ENCODE assay signal across 21 cellular contexts in the genomic region with DNA sequence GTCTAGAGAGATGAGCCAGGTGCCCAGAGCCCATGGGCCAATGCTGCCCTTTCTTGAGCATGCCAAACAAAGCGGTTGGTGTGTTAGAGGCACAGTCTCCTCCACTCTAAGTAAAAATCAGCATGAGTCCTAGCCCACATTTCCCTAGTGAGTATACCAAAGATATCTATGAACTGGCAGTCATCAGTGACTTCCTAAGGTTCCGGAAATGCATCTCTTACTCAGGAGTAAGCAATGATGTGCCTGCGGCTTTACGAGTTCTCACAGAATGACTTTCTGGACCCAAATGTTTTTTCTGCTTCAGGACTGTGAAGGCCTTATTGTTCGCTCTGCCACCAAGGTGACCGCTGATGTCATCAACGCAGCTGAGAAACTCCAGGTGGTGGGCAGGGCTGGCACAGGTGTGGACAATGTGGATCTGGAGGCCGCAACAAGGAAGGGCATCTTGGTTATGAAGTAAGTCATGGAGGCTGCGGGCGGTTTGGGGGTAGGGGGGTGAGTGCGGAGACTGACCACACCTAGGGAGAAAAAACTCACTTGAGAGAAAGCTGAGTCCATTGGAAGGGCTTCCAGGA. TPM values are rescaled to one million over a fixed set of nuclear protein-coding genes. Genes with fewer than 3 reads are reported as not detected.
DNase-seq lines count a peak whose midpoint lies in the region; ATAC-seq and TF ChIP-seq lines count a peak whose summit lies in the region.
"Had no signal": no experiment of that assay in that cellular context is flagged by ENCODE, and none has a peak within 500 bp of the region (broad histone marks: within the 10 kb centered on the region; RNA-seq: fewer than 3 reads in every experiment).

No MANE protein-coding gene starts in this region.

- ATAC-seq in GM23338, result no peak
- peak; percentile 74 for ATAC-seq in body of pancreas
- no peak for ATAC-seq in GM18909 (IDR thresholded peaks at IDR 0.05; ENCODE audit: poor library complexity, unreplicated experiment)
- ATAC-seq: A549, HCT116, SK-N-SH treated with all-trans-retinoic acid at 6 μM for 48 hours had no signal

- CTCF ChIA-PET in activated CD4-positive, alpha-beta T cell treated with anti-CD3 and anti-CD28 coated beads, Interleukin-2, amount 10 ng/mL, durations not matched to agents 7 days and 5 days (lab: Charles Lee), result no interaction called here

- 43 to 66% methylated on average over 11 of the region's 11 CpGs for WGBS in body of pancreas, 2 donors

- H3K27me3 Mint-ChIP-seq in GM23338 (ENCODE audit: insufficient read depth, low read depth, poor library complexity), result peaks cover 8% of the 10 kb centered on the region
- no peaks in the 10 kb centered on the region for H3K27me3 Mint-ChIP-seq in neural crest cell (ENCODE audit: low read depth)
- H3K27me3 Mint-ChIP-seq in activated CD4-positive, alpha-beta T cell treated with anti-CD3 and anti-CD28 coated beads, Interleukin-2, amount 10 ng/mL, durations not matched to agents 7 days and 5 days, result no peaks in the 10 kb centered on the region

- H3K4me3 ChIP-seq in BLaER1, result peak overlapping the region; percentile 43; the same call in 1 of the 2 replicates
- no peak overlapping the region for H3K4me3 ChIP-seq in GM23338
- H3K4me3 ChIP-seq in body of pancreas, result no peak overlapping the region
- no peak overlapping the region for H3K4me3 ChIP-seq in uterus
- H3K4me3 ChIP-seq: A549 had no signal

- no peaks in the 10 kb centered on the region for H3K9me2 ChIP-seq in GM23338 (ENCODE audit: insufficient read depth)

- H4K20me1 ChIP-seq in BLaER1 (peaks cover 100% of the 10 kb centered on the region), GM23338 (replicated peaks; ENCODE audit: insufficient read depth) (peaks cover 91% of the 10 kb centered on the region)

- TF ChIP-seq CTCF in GM23338 (conservative IDR thresholded peaks at IDR 0.05; ENCODE audit: low read depth in 2 of 2) (no peak), body of pancreas (IDR thresholded peaks at IDR 0.05) (no peak), neural crest cell (conservative IDR thresholded peaks at IDR 0.05) (no peak), uterus (IDR thresholded peaks at IDR 0.05) (no peak)

- peak in 1 of 3 donors; percentile 43 for TF ChIP-seq POLR2A in body of pancreas (IDR thresholded peaks at IDR 0.05)
- TF ChIP-seq POLR2A in uterus (IDR thresholded peaks at IDR 0.05), result no peak

- H3K9me3 Mint-ChIP-seq in GM23338 (no peaks in the 10 kb centered on the region), neural crest cell (no peaks in the 10 kb centered on the region)
- no peaks in the 10 kb centered on the region for H3K9me3 Mint-ChIP-seq in activated CD4-positive, alpha-beta T cell treated with anti-CD3 and anti-CD28 coated beads, Interleukin-2, amount 10 ng/mL, durations not matched to agents 7 days and 5 days

- H3K4me1 ChIP-seq in BLaER1 (peaks cover 61% of the 10 kb centered on the region), GM23338 (ENCODE audit: insufficient read depth) (peaks cover 31% of the 10 kb centered on the region), body of pancreas (peaks cover 62% of the 10 kb centered on the region), uterus (no peaks in the 10 kb centered on the region)
- H3K4me1 ChIP-seq: A549 had no signal

- H3K36me3 ChIP-seq in BLaER1 (peaks cover 90% of the 10 kb centered on the region), GM23338 (ENCODE audit: insufficient read depth) (peaks cover 63% of the 10 kb centered on the region), body of pancreas (replicated peaks in 1 of 2; ENCODE audit: insufficient read depth in 1 of 2, low read depth in 2 of 2) (no peaks in the 10 kb centered on the region), uterus (no peaks in the 10 kb centered on the region)

- H3K27ac Mint-ChIP-seq in GM23338 (peak overlapping the region; percentile 50; the same call in 1 of the 2 replicates), neural crest cell (ENCODE audit: unreplicated experiment) (peak overlapping the region; percentile 76)
- no peak overlapping the region for H3K27ac Mint-ChIP-seq in activated CD4-positive, alpha-beta T cell treated with anti-CD3 and anti-CD28 coated beads, Interleukin-2, amount 10 ng/mL, durations not matched to agents 7 days and 5 days

- H3K4me1 Mint-ChIP-seq in GM23338, result peaks cover 55% of the 10 kb centered on the region
- peaks cover 65% of the 10 kb centered on the region for H3K4me1 Mint-ChIP-seq in neural crest cell
- H3K4me1 Mint-ChIP-seq in activated CD4-positive, alpha-beta T cell treated with anti-CD3 and anti-CD28 coated beads, Interleukin-2, amount 10 ng/mL, durations not matched to agents 7 days and 5 days, result peaks cover 18% of the 10 kb centered on the region

- no peak for DNase-seq in GM23338 (ENCODE audit: low spot score)
- DNase-seq in body of pancreas, result peak; percentile 68 to 91 (median 76)
- no peak for DNase-seq in neural crest cell (ENCODE audit: low read depth, low spot score)
- DNase-seq in activated CD4-positive, alpha-beta T cell treated with anti-CD3 and anti-CD28 coated beads, Interleukin-2, amount 10 ng/mL, durations not matched to agents 7 days and 5 days, result no peak
- no peak for DNase-seq in uterus
- DNase-seq: DMS79, KG1, NCI-H1417, NCI-H187, NCI-H2107, NCI-H510A treated with DMSO at 0.1 percent for 48 hours, NCI-H774, OCI-M1, SIG-M5 had no signal

- H2AFZ ChIP-seq in GM23338, result no peak overlapping the region

- peak overlapping the region; percentile 33 for H3K9ac ChIP-seq in BLaER1

- H3F3A ChIP-seq in GM23338 (replicated peaks; ENCODE audit: low read depth), result peaks cover 31% of the 10 kb centered on the region

- no peaks in the 10 kb centered on the region for H3K9me3 ChIP-seq in BLaER1
- no peaks in the 10 kb centered on the region for H3K9me3 ChIP-seq in body of pancreas
- no peaks in the 10 kb centered on the region for H3K9me3 ChIP-seq in uterus
- H3K9me3 ChIP-seq: A549 had no signal

- H3K4me3 Mint-ChIP-seq in GM23338, result no peak overlapping the region
- peak overlapping the region; percentile 38 for H3K4me3 Mint-ChIP-seq in neural crest cell
- H3K4me3 Mint-ChIP-seq in activated CD4-positive, alpha-beta T cell treated with anti-CD3 and anti-CD28 coated beads, Interleukin-2, amount 10 ng/mL, durations not matched to agents 7 days and 5 days, result no peak overlapping the region

- peaks cover 100% of the 10 kb centered on the region for H3K79me2 ChIP-seq in GM23338 (replicated peaks; ENCODE audit: insufficient read depth)

- H3K36me3 Mint-ChIP-seq in GM23338 (ENCODE audit: low read depth) (peaks cover 88% of the 10 kb centered on the region), neural crest cell (ENCODE audit: low read depth) (peaks cover 27% of the 10 kb centered on the region)
- H3K36me3 Mint-ChIP-seq in activated CD4-positive, alpha-beta T cell treated with anti-CD3 and anti-CD28 coated beads, Interleukin-2, amount 10 ng/mL, durations not matched to agents 7 days and 5 days (ENCODE audit: low read depth), result peaks cover 30% of the 10 kb centered on the region

- POLR2A ChIA-PET in activated CD4-positive, alpha-beta T cell treated with anti-CD3 and anti-CD28 coated beads, Interleukin-2, amount 10 ng/mL, durations not matched to agents 7 days and 5 days (lab: Charles Lee), result no interaction called here

- intact Hi-C loops in body of pancreas (cut with DNase I), result no loop called here
- intact Hi-C loops in uterus (cut with DNase I; ENCODE audit: low total_unique reads), result no loop called here

- H3K27me3 ChIP-seq in BLaER1 (no peaks in the 10 kb centered on the region), GM23338 (ENCODE audit: insufficient read depth) (no peaks in the 10 kb centered on the region), body of pancreas (no peaks in the 10 kb centered on the region), uterus (no peaks in the 10 kb centered on the region)

- H3K27ac ChIP-seq in BLaER1 (peak overlapping the region; percentile 66), GM23338 (ENCODE audit: low read depth) (0 out of 2 replicates have a peak overlapping the region, but pooled peaks have one; percentile 19), body of pancreas (peak overlapping the region; percentile 6 to 77 (median 70)), uterus (no peak overlapping the region)
- H3K27ac ChIP-seq: A549, C4-2B had no signal

- H3K4me2 ChIP-seq in BLaER1, result peak overlapping the region; percentile 92
- H3K4me2 ChIP-seq in GM23338, result no peak overlapping the region
- H3K4me2 ChIP-seq: A549 had no signal

TF ChIP-seq in GM23338, 12 proteins besides CTCF, POLR2A, EP300 and RAD21 (continues in another document):
- TF ChIP-seq EZH2 (IDR thresholded peaks at IDR 0.05; ENCODE audit: low read depth, unreplicated experiment), result no peak
- TF ChIP-seq EZH2phosphoT487 (IDR thresholded peaks at IDR 0.05; ENCODE audit: unreplicated experiment), result no peak
- no peak for TF ChIP-seq JUNB (IDR thresholded peaks at IDR 0.05; ENCODE audit: unreplicated experiment)
- TF ChIP-seq ZNF114 (CRISPR knock-in tag; IDR thresholded peaks at IDR 0.05), result no peak
- TF ChIP-seq, protein P1, sequence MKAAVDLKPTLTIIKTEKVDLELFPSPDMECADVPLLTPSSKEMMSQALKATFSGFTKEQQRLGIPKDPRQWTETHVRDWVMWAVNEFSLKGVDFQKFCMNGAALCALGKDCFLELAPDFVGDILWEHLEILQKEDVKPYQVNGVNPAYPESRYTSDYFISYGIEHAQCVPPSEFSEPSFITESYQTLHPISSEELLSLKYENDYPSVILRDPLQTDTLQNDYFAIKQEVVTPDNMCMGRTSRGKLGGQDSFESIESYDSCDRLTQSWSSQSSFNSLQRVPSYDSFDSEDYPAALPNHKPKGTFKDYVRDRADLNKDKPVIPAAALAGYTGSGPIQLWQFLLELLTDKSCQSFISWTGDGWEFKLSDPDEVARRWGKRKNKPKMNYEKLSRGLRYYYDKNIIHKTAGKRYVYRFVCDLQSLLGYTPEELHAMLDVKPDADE (IDR thresholded peaks at IDR 0.05), result no peak

RNA-seq across cellular contexts. Expression of a gene that starts 9.2 kb away (rescaled TPM):
- total RNA-seq in GM23338 (2014; rRNA removed; shearing (Covaris generic)), result 816 and 885 TPM in 2 replicates
- polyA plus RNA-seq in GM23338 (2016; fragmentation: Nextera tagmentation; extraction: Ambion mirVana), result 612 and 652 TPM in 2 replicates
- 100 to 1,000 TPM in 1 of 2 donors, 10 to 100 TPM in 1; 75.5 to 101 TPM for total RNA-seq in body of pancreas
- 330 and 365 TPM in 2 replicates for total RNA-seq in neural crest cell
- total RNA-seq in activated CD4-positive, alpha-beta T cell treated with anti-CD3 and anti-CD28 coated beads, Interleukin-2, amount 10 ng/mL, durations not matched to agents 7 days and 5 days, result 100 to 1,000 TPM; 102 to 115 TPM
- total RNA-seq in uterus, result 100 to 1,000 TPM in 1 of 4 donors, 10 to 100 TPM in 2, 1 to 10 TPM in 1; 6.4 to 120 (median 34.6) TPM

RNA-seq across cellular contexts. Expression of a gene that starts 47.8 kb away (rescaled TPM):
- not detected in 2 replicates for total RNA-seq in GM23338 (2014; rRNA removed; shearing (Covaris generic))
- not detected in 2 replicates for polyA plus RNA-seq in GM23338 (2016; fragmentation: Nextera tagmentation; extraction: Ambion mirVana)
- total RNA-seq in body of pancreas (1 to 10 TPM in 1 of 2 donors, not detected in 1; 6.0 TPM), neural crest cell (not detected in 2 replicates), uterus (under 1 TPM in 1 of 4 donors, not detected in 3; 0.29 TPM)
- not detected for total RNA-seq in activated CD4-positive, alpha-beta T cell treated with anti-CD3 and anti-CD28 coated beads, Interleukin-2, amount 10 ng/mL, durations not matched to agents 7 days and 5 days
- total RNA-seq: G401 had no signal
- polyA plus RNA-seq: A549 had no signal

Comparison
In these comparisons a context has a peak if more than half of its experiments do, and no peak if none do; other contexts are left out.
1. H3K27ac ChIP-seq: peak in BLaER1 (single experiment), GM23338 (single experiment) and body of pancreas (4 of 4); none in uterus (0 of 2).
2. DNase-seq: peak in body of pancreas (4 of 4); none in GM23338 (single experiment), neural crest cell (single experiment), activated CD4-positive, alpha-beta T cell treated with anti-CD3 and anti-CD28 coated beads, Interleukin-2, amount 10 ng/mL, durations not matched to agents 7 days and 5 days (single experiment) and uterus (0 of 2).